Comparison of ENCODE assay signal across 14 cellular contexts in genomic region chr14:30669594-30669993, GRCh38. TPM values are rescaled to one million over a fixed set of nuclear protein-coding genes. Genes with fewer than 3 reads are reported as not detected.
A peak's percentile ranks its signal among the peaks of the same experiment; 100 is the strongest.
DNase-seq lines count a peak whose midpoint lies in the region; ATAC-seq, FAIRE-seq and TF ChIP-seq lines count a peak whose summit lies in the region.
"Had no signal": no experiment of that assay in that cellular context is flagged by ENCODE, and none has a peak within 500 bp of the region (broad histone marks: within the 10 kb centered on the region; RNA-seq: fewer than 3 reads in every experiment).

No MANE protein-coding gene starts in this region.

- no peak overlapping the region for H3K27ac ChIP-seq in CD8-positive, alpha-beta T cell (ENCODE audit: low read depth, low read length)
- H3K27ac ChIP-seq: BLaER1 had no signal

- no peaks in the 10 kb centered on the region for H3K36me3 ChIP-seq in CD8-positive, alpha-beta T cell (ENCODE audit: insufficient read depth, low read length)

- POLR2A ChIA-PET in CD8-positive, alpha-beta T cell (lab: Charles Lee), result no interaction called here

- H3K4me1 Mint-ChIP-seq in activated naive CD8-positive, alpha-beta T cell treated with anti-CD3 and anti-CD28 coated beads for 36 hours, result peaks cover 8% of the 10 kb centered on the region
- H3K4me1 Mint-ChIP-seq in activated naive CD8-positive, alpha-beta T cell treated with anti-CD3 and anti-CD28 coated beads, Interleukin-2, amount 50 U/mL, for 24 hours, result peaks cover 5% of the 10 kb centered on the region
- H3K4me1 Mint-ChIP-seq in CD8-positive, alpha-beta T cell (ENCODE audit: low read depth), result peaks cover 7% of the 10 kb centered on the region
- peaks cover 11% of the 10 kb centered on the region for H3K4me1 Mint-ChIP-seq in activated T-helper 17 cell treated with anti-CD3 and anti-CD28 coated beads, Interleukin-2, amount 50 U/mL, for 72 hours
- H3K4me1 Mint-ChIP-seq: GM23338 had no signal

- peak overlapping the region; percentile 65 for H3K27ac Mint-ChIP-seq in activated naive CD8-positive, alpha-beta T cell treated with anti-CD3 and anti-CD28 coated beads for 36 hours
- H3K27ac Mint-ChIP-seq in activated naive CD8-positive, alpha-beta T cell treated with anti-CD3 and anti-CD28 coated beads, Interleukin-2, amount 50 U/mL, for 24 hours, result no peak overlapping the region
- peak overlapping the region; percentile 19 for H3K27ac Mint-ChIP-seq in CD8-positive, alpha-beta T cell
- no peak overlapping the region for H3K27ac Mint-ChIP-seq in activated T-helper 17 cell treated with anti-CD3 and anti-CD28 coated beads, Interleukin-2, amount 50 U/mL, for 72 hours
- H3K27ac Mint-ChIP-seq: GM23338 had no signal

- TF ChIP-seq POLR2A in erythroblast (IDR thresholded peaks at IDR 0.05; ENCODE audit: low read length), result no peak

- no peak overlapping the region for H3K4me3 ChIP-seq in CD8-positive, alpha-beta T cell (ENCODE audit: low read depth, low read length)
- H3K4me3 ChIP-seq: BLaER1, GM23338 had no signal

- peak; percentile 83 for FAIRE-seq in islet of Langerhans (lab: Jason Lieb, UNC)

- TF ChIP-seq CTCF in CD8-positive, alpha-beta T cell (IDR thresholded peaks at IDR 0.05), result no peak

- H3K27me3 ChIP-seq in CD8-positive, alpha-beta T cell (ENCODE audit: insufficient read depth, low read length), result no peaks in the 10 kb centered on the region
- H3K27me3 ChIP-seq: BLaER1 had no signal

- H3K4me3 Mint-ChIP-seq in activated naive CD8-positive, alpha-beta T cell treated with anti-CD3 and anti-CD28 coated beads for 36 hours, result no peak overlapping the region
- no peak overlapping the region for H3K4me3 Mint-ChIP-seq in activated naive CD8-positive, alpha-beta T cell treated with anti-CD3 and anti-CD28 coated beads, Interleukin-2, amount 50 U/mL, for 24 hours
- no peak overlapping the region for H3K4me3 Mint-ChIP-seq in CD8-positive, alpha-beta T cell
- H3K4me3 Mint-ChIP-seq in activated T-helper 17 cell treated with anti-CD3 and anti-CD28 coated beads, Interleukin-2, amount 50 U/mL, for 72 hours, result no peak overlapping the region
- H3K4me3 Mint-ChIP-seq: GM23338 had no signal

- no peaks in the 10 kb centered on the region for H3K9me3 ChIP-seq in CD8-positive, alpha-beta T cell (ENCODE audit: low read length)
- H3K9me3 ChIP-seq: BLaER1 had no signal

- peaks cover 27% of the 10 kb centered on the region for H3K36me3 Mint-ChIP-seq in activated naive CD8-positive, alpha-beta T cell treated with anti-CD3 and anti-CD28 coated beads for 36 hours
- peaks cover 30% of the 10 kb centered on the region for H3K36me3 Mint-ChIP-seq in activated naive CD8-positive, alpha-beta T cell treated with anti-CD3 and anti-CD28 coated beads, Interleukin-2, amount 50 U/mL, for 24 hours (ENCODE audit: low read depth)
- H3K36me3 Mint-ChIP-seq in CD8-positive, alpha-beta T cell, result peaks cover 41% of the 10 kb centered on the region
- peaks cover 50% of the 10 kb centered on the region for H3K36me3 Mint-ChIP-seq in activated T-helper 17 cell treated with anti-CD3 and anti-CD28 coated beads, Interleukin-2, amount 50 U/mL, for 72 hours (ENCODE audit: low read depth)

- H3K27me3 Mint-ChIP-seq in activated naive CD8-positive, alpha-beta T cell treated with anti-CD3 and anti-CD28 coated beads for 36 hours, result no peaks in the 10 kb centered on the region
- H3K27me3 Mint-ChIP-seq in activated naive CD8-positive, alpha-beta T cell treated with anti-CD3 and anti-CD28 coated beads, Interleukin-2, amount 50 U/mL, for 24 hours, result no peaks in the 10 kb centered on the region
- H3K27me3 Mint-ChIP-seq in CD8-positive, alpha-beta T cell (ENCODE audit: low read depth), result no peaks in the 10 kb centered on the region
- no peaks in the 10 kb centered on the region for H3K27me3 Mint-ChIP-seq in activated T-helper 17 cell treated with anti-CD3 and anti-CD28 coated beads, Interleukin-2, amount 50 U/mL, for 72 hours

- CTCF ChIA-PET in CD8-positive, alpha-beta T cell (lab: Charles Lee), result no interaction called here

- peaks cover 4% of the 10 kb centered on the region for H3K9me3 Mint-ChIP-seq in activated naive CD8-positive, alpha-beta T cell treated with anti-CD3 and anti-CD28 coated beads for 36 hours
- peaks cover 5% of the 10 kb centered on the region for H3K9me3 Mint-ChIP-seq in activated naive CD8-positive, alpha-beta T cell treated with anti-CD3 and anti-CD28 coated beads, Interleukin-2, amount 50 U/mL, for 24 hours
- no peaks in the 10 kb centered on the region for H3K9me3 Mint-ChIP-seq in CD8-positive, alpha-beta T cell
- no peaks in the 10 kb centered on the region for H3K9me3 Mint-ChIP-seq in activated T-helper 17 cell treated with anti-CD3 and anti-CD28 coated beads, Interleukin-2, amount 50 U/mL, for 72 hours

- no peak for ATAC-seq in activated naive CD8-positive, alpha-beta T cell treated with anti-CD3 and anti-CD28 coated beads, Interleukin-2, amount 50 U/mL, for 24 hours
- ATAC-seq in CD8-positive, alpha-beta T cell, result no peak
- ATAC-seq in activated T-helper 17 cell treated with anti-CD3 and anti-CD28 coated beads, Interleukin-2, amount 50 U/mL, for 72 hours (replicated peaks), result no peak
- ATAC-seq: GM23338 had no signal

- H3K4me1 ChIP-seq in CD8-positive, alpha-beta T cell (ENCODE audit: insufficient read depth, low read length), result no peaks in the 10 kb centered on the region
- H3K4me1 ChIP-seq: BLaER1 had no signal

- no peak for DNase-seq in activated naive CD8-positive, alpha-beta T cell treated with anti-CD3 and anti-CD28 coated beads for 36 hours
- no peak for DNase-seq in activated naive CD8-positive, alpha-beta T cell treated with anti-CD3 and anti-CD28 coated beads, Interleukin-2, amount 50 U/mL, for 24 hours
- DNase-seq in CD8-positive, alpha-beta T cell, result no peak
- peak; percentile 9 to 46 for DNase-seq in erythroblast (lab: John Stamatoyannopoulos, UW)
- DNase-seq in activated CD8-positive, alpha-beta memory T cell treated with anti-CD3 and anti-CD28 coated beads, Interleukin-2, amount 50 U/mL, for 48 hours, result no peak
- DNase-seq: 8988T, AML-193, Calu3, DMS 273 treated with DMSO at 0.1 percent for 48 hours, H7 had no signal

- intact Hi-C loops in CD8-positive, alpha-beta T cell (cut with DNase I, micrococcal nuclease), result loop anchor here in 1 of 2 experiments (1.0 kb wide), 1 partner anchor 33 kb away; no protein-coding TSS in a partner anchor

RNA-seq across cellular contexts. Expression of gene SCFD1, which starts 47.5 kb away (rescaled TPM):
- 10 to 100 TPM; 57.8 to 69.8 TPM for total RNA-seq in activated naive CD8-positive, alpha-beta T cell treated with anti-CD3 and anti-CD28 coated beads for 36 hours
- 10 to 100 TPM; 66.5 to 71.5 TPM for total RNA-seq in CD8-positive, alpha-beta T cell
- total RNA-seq in activated T-helper 17 cell treated with anti-CD3 and anti-CD28 coated beads, Interleukin-2, amount 50 U/mL, for 72 hours, result 10 to 100 TPM; 53.9 to 70.7 TPM

Comparison
In these comparisons a context has a peak if more than half of its experiments do, and no peak if none do; other contexts are left out.
1. H3K27ac Mint-ChIP-seq: peak in activated naive CD8-positive, alpha-beta T cell treated with anti-CD3 and anti-CD28 coated beads for 36 hours (single experiment) and CD8-positive, alpha-beta T cell (single experiment); none in activated naive CD8-positive, alpha-beta T cell treated with anti-CD3 and anti-CD28 coated beads, Interleukin-2, amount 50 U/mL, for 24 hours (single experiment) and activated T-helper 17 cell treated with anti-CD3 and anti-CD28 coated beads, Interleukin-2, amount 50 U/mL, for 72 hours (single experiment).
2. DNase-seq: peak in erythroblast (2 of 2); none in activated naive CD8-positive, alpha-beta T cell treated with anti-CD3 and anti-CD28 coated beads for 36 hours (single experiment), activated naive CD8-positive, alpha-beta T cell treated with anti-CD3 and anti-CD28 coated beads, Interleukin-2, amount 50 U/mL, for 24 hours (single experiment), CD8-positive, alpha-beta T cell (0 of 7) and activated CD8-positive, alpha-beta memory T cell treated with anti-CD3 and anti-CD28 coated beads, Interleukin-2, amount 50 U/mL, for 48 hours (single experiment).